In the genomic region with DNA sequence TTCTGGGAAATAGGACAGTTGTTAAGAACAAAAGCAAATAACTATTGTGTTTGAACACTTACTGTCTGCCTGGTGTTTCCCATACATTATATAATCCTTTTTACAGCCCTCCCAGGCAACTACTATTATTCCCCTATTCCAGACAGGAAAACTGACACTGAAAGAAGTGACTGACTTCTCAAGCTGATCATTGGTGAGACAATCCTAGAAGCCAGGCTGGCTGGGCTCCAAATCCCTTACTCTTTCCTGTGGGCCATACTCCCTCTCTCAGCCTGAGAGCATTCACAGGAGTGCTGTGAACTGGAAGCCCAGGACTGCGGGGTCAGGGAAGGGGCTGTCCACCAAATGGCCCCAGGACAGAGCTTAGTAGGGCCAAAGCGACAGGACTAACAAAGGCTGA, we compare ENCODE assay signal across 9 cellular contexts. TPM values are rescaled to one million over a fixed set of nuclear protein-coding genes. Genes with fewer than 3 reads are reported as not detected.
"Had no signal": no experiment of that assay in that cellular context is flagged by ENCODE, and none has a peak within 500 bp of the region (broad histone marks: within the 10 kb centered on the region; RNA-seq: fewer than 3 reads in every experiment).

No MANE protein-coding gene starts in this region.

- ATAC-seq: GM23338, HCT116 had no signal

- FAIRE-seq: H1, H54, HTR-8/SVneo had no signal

- H3K4me3 ChIP-seq: GM23338 had no signal

- H3K4me2 ChIP-seq: GM23338 had no signal

- DNase-seq: H9, HFFc6, KG1 had no signal

RNA-seq across cellular contexts. Expression of a gene that starts 58.0 kb away (rescaled TPM):
- total RNA-seq: GM23338, H1, HFFc6 had no signal
- polyA plus RNA-seq: GM23338, IgD-negative memory B cell had no signal
